In the genomic region with DNA sequence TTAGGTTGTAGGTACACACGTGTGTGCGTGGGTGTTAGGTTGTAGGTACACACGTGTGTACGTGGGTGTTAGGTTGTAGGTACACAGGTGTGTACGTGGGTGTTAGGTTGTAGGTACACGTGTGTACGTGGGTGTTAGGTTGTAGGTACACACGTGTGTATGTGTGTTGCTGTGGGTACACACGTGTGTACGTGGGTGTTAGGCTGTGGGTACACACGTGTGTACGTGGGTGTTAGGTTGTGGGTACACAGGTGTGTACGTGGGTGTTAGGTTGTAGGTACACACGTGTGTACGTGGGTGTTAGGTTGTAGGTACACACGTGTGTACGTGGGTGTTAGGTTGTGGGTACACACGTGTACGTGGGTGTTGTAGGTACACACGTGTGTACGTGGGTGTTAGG, we compare ENCODE assay signal across 4 cellular contexts. TPM values are rescaled to one million over a fixed set of nuclear protein-coding genes. Genes with fewer than 3 reads are reported as not detected.
"Had no signal": no experiment of that assay in that cellular context is flagged by ENCODE, and none has a peak within 500 bp of the region (broad histone marks: within the 10 kb centered on the region; RNA-seq: fewer than 3 reads in every experiment).

No MANE protein-coding gene starts in this region.

RNA-seq across cellular contexts. Expression of a gene that starts 15.8 kb away (rescaled TPM):
- total RNA-seq: GM23248 had no signal

RNA-seq across cellular contexts. Expression of a gene that starts 19.8 kb away (rescaled TPM):
- total RNA-seq: HT1080, IMR-90, K562 had no signal
- polyA plus RNA-seq: GM23248 had no signal
